23 cellular contexts compared by ENCODE assay signal in the genomic region with DNA sequence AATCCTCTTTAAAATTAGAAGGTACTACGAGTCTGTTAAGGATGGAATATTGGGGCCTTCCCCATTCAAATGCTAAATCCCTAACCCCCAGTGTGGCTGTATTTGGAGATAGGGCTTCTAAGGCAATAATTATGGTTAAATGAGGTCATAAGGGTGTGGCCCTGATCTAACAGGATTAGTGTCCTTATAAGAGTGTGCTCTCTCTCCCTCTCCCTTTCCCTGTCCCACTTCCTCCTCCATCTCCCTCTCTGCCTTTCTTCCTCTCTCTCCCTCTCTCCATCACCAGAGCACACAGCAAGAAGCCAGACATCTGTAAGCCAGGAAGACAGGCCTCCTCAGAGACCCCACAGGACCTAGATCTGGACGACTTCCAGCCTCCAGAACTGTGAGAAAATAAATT.
"Had no signal": no experiment of that assay in that cellular context is flagged by ENCODE, and none has a peak within 500 bp of the region (broad histone marks: within the 10 kb centered on the region; RNA-seq: fewer than 3 reads in every experiment).

No MANE protein-coding gene starts in this region.

- H3K4me1 Mint-ChIP-seq: central memory CD8-positive, alpha-beta T cell; naive B cell had no signal

- H3K27me3 ChIP-seq: breast epithelium, pancreas, transverse colon had no signal

- H3K27me3 Mint-ChIP-seq: dendritic cell treated with granulocyte-macrophage colony-stimulating factor and Interleukin-4, amounts not matched to agents 40 ng/mL and 50 ng/mL, for 4 days; naive B cell had no signal

- H3K4me1 ChIP-seq: breast epithelium, pancreas, transverse colon had no signal

- H3K27ac ChIP-seq: pancreas, transverse colon had no signal

- H3K36me3 Mint-ChIP-seq: activated naive CD4-positive, alpha-beta T cell treated with anti-CD3 and anti-CD28 coated beads, Interleukin-2, amount 50 U/mL, for 72 hours; naive B cell had no signal

- DNase-seq: activated CD4-positive, alpha-beta T cell treated with anti-CD3 and anti-CD28 coated beads for 4 hours; activated CD4-positive, alpha-beta T cell treated with anti-CD3 and anti-CD28 coated beads, Interleukin-2, amount 50 U/mL, for 4 hours; activated naive CD4-positive, alpha-beta T cell; activated T-cell treated with anti-CD3 and anti-CD28 coated beads for 4 hours; activated T-cell treated with anti-CD3 and anti-CD28 coated beads, Interleukin-2, amount 50 U/mL, for 72 hours; endodermal cell; left colon; naive B cell; nucleus accumbens; pancreas; psoas muscle; stimulated activated CD4-positive, alpha-beta T cell treated with anti-CD3 and anti-CD28 coated beads, Interleukin-15, amount 100 ng/mL, for 24 hours; stimulated activated CD4-positive, alpha-beta T cell treated with anti-CD3 and anti-CD28 coated beads, Interleukin-2, amount 100 ng/mL, for 24 hours; stimulated activated naive CD4-positive, alpha-beta T cell; T-helper 1 cell; transverse colon had no signal

- H3K27ac Mint-ChIP-seq: activated naive CD4-positive, alpha-beta T cell treated with anti-CD3 and anti-CD28 coated beads, Interleukin-2, amount 50 U/mL, for 72 hours; activated T-cell treated with anti-CD3 and anti-CD28 coated beads, Interleukin-2, amount 50 U/mL, for 72 hours; dendritic cell treated with granulocyte-macrophage colony-stimulating factor and Interleukin-4, amounts not matched to agents 40 ng/mL and 50 ng/mL, for 4 days; endodermal cell; T-helper 2 cell treated with Interferon-gamma antibody and Interleukin-4, amounts not matched to agents 5 μg/mL and 100 μg/mL, for 36 hours had no signal

- H3K4me3 Mint-ChIP-seq: activated T-cell treated with anti-CD3 and anti-CD28 coated beads, Interleukin-2, amount 50 U/mL, for 72 hours; central memory CD8-positive, alpha-beta T cell; dendritic cell treated with granulocyte-macrophage colony-stimulating factor and Interleukin-4, amounts not matched to agents 40 ng/mL and 50 ng/mL, for 4 days; endodermal cell; mesothelial cell of epicardium; naive B cell; T-helper 2 cell treated with Interferon-gamma antibody and Interleukin-4, amounts not matched to agents 5 μg/mL and 100 μg/mL, for 36 hours had no signal

- H3K9me3 Mint-ChIP-seq: activated naive CD4-positive, alpha-beta T cell treated with anti-CD3 and anti-CD28 coated beads, Interleukin-2, amount 50 U/mL, for 72 hours; T-helper 2 cell treated with Interferon-gamma antibody and Interleukin-4, amounts not matched to agents 5 μg/mL and 100 μg/mL, for 36 hours had no signal

- ATAC-seq: activated naive CD4-positive, alpha-beta T cell treated with anti-CD3 and anti-CD28 coated beads, Interleukin-2, amount 50 U/mL, for 72 hours; activated T-cell treated with anti-CD3 and anti-CD28 coated beads, Interleukin-2, amount 50 U/mL, for 72 hours; esophagus mucosa; left colon; pancreas had no signal

- H3K9me3 ChIP-seq: breast epithelium, pancreas, psoas muscle, transverse colon had no signal

- H3K4me3 ChIP-seq: breast epithelium, pancreas, psoas muscle, transverse colon had no signal

- H3K36me3 ChIP-seq: breast epithelium, pancreas, transverse colon had no signal
